Comparison of ENCODE assay signal across 19 cellular contexts in the genomic region with DNA sequence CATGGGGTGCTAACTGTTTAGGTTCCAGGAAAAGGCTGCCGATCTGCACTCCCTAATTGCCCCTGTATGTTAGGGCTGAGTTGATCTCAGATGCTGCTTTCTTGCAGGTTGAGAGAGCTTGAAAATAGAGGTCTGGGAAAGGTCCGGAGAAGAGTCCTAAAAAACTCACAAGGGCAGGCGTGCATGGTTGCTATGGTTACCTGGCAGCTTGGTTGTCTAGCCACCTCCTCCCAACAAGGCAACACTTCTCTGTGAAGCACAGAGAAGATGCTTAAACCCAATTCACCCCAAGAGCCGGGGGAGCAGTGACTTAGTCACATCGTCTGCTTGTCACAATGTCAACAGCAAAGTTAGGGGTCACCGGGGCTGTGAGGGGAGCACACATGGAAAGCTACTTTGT. TPM values are rescaled to one million over a fixed set of nuclear protein-coding genes. Genes with fewer than 3 reads are reported as not detected.
"Had no signal": no experiment of that assay in that cellular context is flagged by ENCODE, and none has a peak within 500 bp of the region (broad histone marks: within the 10 kb centered on the region; RNA-seq: fewer than 3 reads in every experiment).

No MANE protein-coding gene starts in this region.

- H3K27ac Mint-ChIP-seq: activated CD4-positive, alpha-beta memory T cell treated with anti-CD3 and anti-CD28 coated beads for 36 hours; activated naive CD4-positive, alpha-beta T cell treated with anti-CD3 and anti-CD28 coated beads, Interleukin-2, amount 10 ng/mL, durations not matched to agents 7 days and 5 days; natural killer cell; T-helper 17 cell had no signal

- H3K4me3 Mint-ChIP-seq: activated CD4-positive, alpha-beta memory T cell treated with anti-CD3 and anti-CD28 coated beads for 36 hours; activated naive CD4-positive, alpha-beta T cell treated with anti-CD3 and anti-CD28 coated beads, Interleukin-2, amount 10 ng/mL, durations not matched to agents 7 days and 5 days; natural killer cell; T-helper 17 cell had no signal

- H3K4me1 Mint-ChIP-seq: activated naive CD4-positive, alpha-beta T cell treated with anti-CD3 and anti-CD28 coated beads, Interleukin-2, amount 10 ng/mL, durations not matched to agents 7 days and 5 days; natural killer cell; T-helper 17 cell had no signal

- DNase-seq: activated CD4-positive, alpha-beta memory T cell treated with anti-CD3 and anti-CD28 coated beads for 36 hours; activated CD4-positive, alpha-beta T cell treated with anti-CD3 and anti-CD28 coated beads for 48 hours; activated effector memory CD4-positive, alpha-beta T cell treated with anti-CD3 and anti-CD28 coated beads, Interleukin-2, amount 50 U/mL, for 16 hours; activated naive CD4-positive, alpha-beta T cell treated with anti-CD3 and anti-CD28 coated beads, Interleukin-2, amount 10 ng/mL, durations not matched to agents 7 days and 5 days; cerebellar nuclear complex; cortex of kidney; heart left ventricle; kidney; left lung; natural killer cell; ovary; stimulated activated CD4-positive, alpha-beta T cell treated with anti-CD3 and anti-CD28 coated beads, Interleukin-4, amount 100 ng/mL, for 24 hours; stimulated activated naive CD4-positive, alpha-beta T cell treated with Interleukin-2 at 50 U/mL for 16 hours; T-helper 17 cell; upper lobe of left lung had no signal

- H3K36me3 Mint-ChIP-seq: activated CD4-positive, alpha-beta memory T cell treated with anti-CD3 and anti-CD28 coated beads for 36 hours; activated naive CD4-positive, alpha-beta T cell treated with anti-CD3 and anti-CD28 coated beads, Interleukin-2, amount 10 ng/mL, durations not matched to agents 7 days and 5 days; natural killer cell had no signal

- H3K9me3 Mint-ChIP-seq: activated CD4-positive, alpha-beta memory T cell treated with anti-CD3 and anti-CD28 coated beads for 36 hours; activated naive CD4-positive, alpha-beta T cell treated with anti-CD3 and anti-CD28 coated beads, Interleukin-2, amount 10 ng/mL, durations not matched to agents 7 days and 5 days; natural killer cell had no signal

RNA-seq across cellular contexts. Expression of a gene that starts 31.0 kb away (rescaled TPM):
- total RNA-seq: activated CD4-positive, alpha-beta memory T cell treated with anti-CD3 and anti-CD28 coated beads for 36 hours; fibroblast of villous mesenchyme; kidney; left lung; lung; natural killer cell; ovary; prostate gland; right atrium auricular region; T-helper 17 cell had no signal
